In genomic region chr11:15737326-15737725, GRCh38 we compare ENCODE assay signal across 21 cellular contexts.
DNase-seq lines count a peak whose midpoint lies in the region; ATAC-seq and TF ChIP-seq lines count a peak whose summit lies in the region.
"Had no signal": no experiment of that assay in that cellular context is flagged by ENCODE, and none has a peak within 500 bp of the region (broad histone marks: within the 10 kb centered on the region; RNA-seq: fewer than 3 reads in every experiment).

No MANE protein-coding gene starts in this region.

- H3K4me1 ChIP-seq in mesenchymal stem cell (ENCODE audit: control insufficient read depth, insufficient read depth, low read depth, low read length): no peaks in the 10 kb centered on the region
- H3K4me1 ChIP-seq: A549 had no signal

- DNase-seq in ELR (ENCODE audit: low read depth) (peak; percentile 21), RWPE1 (ENCODE audit: low spot score) (peak; percentile 45), epithelial cell of esophagus (ENCODE audit: low read depth) (peak; percentile 50), mesenchymal stem cell (peak; percentile 33), DMS153 (lab: John Stamatoyannopoulos, UW) (no peak)
- no peak for DNase-seq in naive thymus-derived CD8-positive, alpha-beta T cell
- DNase-seq in activated CD4-positive, alpha-beta T cell treated with anti-CD3 and anti-CD28 coated beads, Interleukin-2, amount 50 U/mL, for 1 hour: no peak
- DNase-seq in activated effector memory CD4-positive, alpha-beta T cell treated with Interleukin-2 at 50 U/mL for 16 hours: no peak
- DNase-seq: CD4-positive, CD25-positive, alpha-beta regulatory T cell; COR-L47; NCI-H1092 treated with DMSO at 0.1 percent for 48 hours; NCI-H1436 treated with DMSO at 0.1 percent for 48 hours; NCI-H1930; NCI-H345; NCI-H524; NCI-H774; NK-92 treated with Interleukin-12 subunit alpha and Interleukin-12 subunit beta, amount 100 ng/mL, for 24 hours had no signal

- peaks cover 0 to 1% (median 0%) of the 10 kb centered on the region in 4 donors for H3K4me1 Mint-ChIP-seq in naive thymus-derived CD8-positive, alpha-beta T cell
- H3K4me1 Mint-ChIP-seq: CD4-positive, CD25-positive, alpha-beta regulatory T cell had no signal

- H4K91ac ChIP-seq in mesenchymal stem cell (ENCODE audit: low read length): no peak overlapping the region

- H3K79me1 ChIP-seq in mesenchymal stem cell (replicated peaks; ENCODE audit: low read length, poor library complexity, severe bottlenecking): no peaks in the 10 kb centered on the region

- no peak overlapping the region for H4K8ac ChIP-seq in mesenchymal stem cell (ENCODE audit: low read length)

- H2BK12ac ChIP-seq in mesenchymal stem cell (ENCODE audit: low read length in 2 of 2): no peak overlapping the region

- no peaks in the 10 kb centered on the region for H3K36me3 Mint-ChIP-seq in naive thymus-derived CD8-positive, alpha-beta T cell
- H3K36me3 Mint-ChIP-seq: CD4-positive, CD25-positive, alpha-beta regulatory T cell had no signal

- H3K18ac ChIP-seq in mesenchymal stem cell (ENCODE audit: low read depth in 1 of 2, low read length in 2 of 2): no peak overlapping the region

- no peak overlapping the region for H3K4me2 ChIP-seq in mesenchymal stem cell (ENCODE audit: low read length, poor library complexity, severe bottlenecking)
- H3K4me2 ChIP-seq: A549 had no signal

- H3K27ac ChIP-seq in RWPE1: no peak overlapping the region
- no peak overlapping the region for H3K27ac ChIP-seq in mesenchymal stem cell (ENCODE audit: low read length, poor library complexity, severe bottlenecking)
- H3K27ac ChIP-seq: A549, SJSA1 had no signal

- CTCF ChIA-PET in RWPE1 (lab: Yijun Ruan, JAX): no interaction called here

- no peak overlapping the region for H2BK15ac ChIP-seq in mesenchymal stem cell (ENCODE audit: low read depth, poor library complexity, severe bottlenecking)

- no peaks in the 10 kb centered on the region for H3K36me3 ChIP-seq in mesenchymal stem cell (ENCODE audit: control insufficient read depth in 1 of 2, insufficient read depth in 2 of 2, low read depth in 1 of 2, low read length in 2 of 2)
- H3K36me3 ChIP-seq: SJSA1 had no signal

- no peak overlapping the region for H3K4ac ChIP-seq in mesenchymal stem cell (ENCODE audit: low read depth in 1 of 2, low read length in 2 of 2)

- no peak overlapping the region for H3K27ac Mint-ChIP-seq in naive thymus-derived CD8-positive, alpha-beta T cell
- H3K27ac Mint-ChIP-seq: CD4-positive, CD25-positive, alpha-beta regulatory T cell had no signal

- TF ChIP-seq CTCF in RWPE1 (conservative IDR thresholded peaks at IDR 0.05; ENCODE audit: low read depth) (no peak), epithelial cell of esophagus (IDR thresholded peaks at IDR 0.05; ENCODE audit: insufficient read depth, low read depth, low read length, missing control alignments) (no peak)

- peaks cover 0 to 11% (median 0%) of the 10 kb centered on the region in 9 donors for H3K9me3 Mint-ChIP-seq in naive thymus-derived CD8-positive, alpha-beta T cell

- no peak overlapping the region for H2AK5ac ChIP-seq in mesenchymal stem cell (ENCODE audit: low read length, severe bottlenecking)

- H3K27me3 Mint-ChIP-seq in naive thymus-derived CD8-positive, alpha-beta T cell: peaks cover 3 to 23% (median 5%) of the 10 kb centered on the region in 5 donors
- H3K27me3 Mint-ChIP-seq: CD4-positive, CD25-positive, alpha-beta regulatory T cell had no signal

- no peak for ATAC-seq in naive thymus-derived CD8-positive, alpha-beta T cell
- ATAC-seq: A549, K562, Panc1 had no signal

- H3K9ac ChIP-seq in mesenchymal stem cell (ENCODE audit: low read length): no peak overlapping the region

- H3K14ac ChIP-seq in mesenchymal stem cell (ENCODE audit: low read length in 2 of 2): no peak overlapping the region

- H3K4me3 ChIP-seq in epithelial cell of esophagus (ENCODE audit: low read length) (no peak overlapping the region), mesenchymal stem cell (ENCODE audit: insufficient read depth in 1 of 2, low read depth in 1 of 2, low read length in 2 of 2) (no peak overlapping the region)
- H3K4me3 ChIP-seq: A549, K562, SJSA1 had no signal

- H3K27me3 ChIP-seq in mesenchymal stem cell (ENCODE audit: control insufficient read depth in 1 of 2, insufficient read depth in 1 of 2, low read length in 2 of 2): peaks cover 0 to 22% of the 10 kb centered on the region in 2 experiments
- H3K27me3 ChIP-seq: SJSA1 had no signal

- no peak overlapping the region for H3K23ac ChIP-seq in mesenchymal stem cell (ENCODE audit: low read length in 2 of 2)

- no peak overlapping the region for H2BK5ac ChIP-seq in mesenchymal stem cell (ENCODE audit: low read depth, low read length, poor library complexity, severe bottlenecking)

- no peak overlapping the region for H2BK120ac ChIP-seq in mesenchymal stem cell (ENCODE audit: low read depth, low read length)

- H2AFZ ChIP-seq in mesenchymal stem cell (ENCODE audit: low read depth, low read length): no peak overlapping the region

- no peak overlapping the region for H3K4me3 Mint-ChIP-seq in naive thymus-derived CD8-positive, alpha-beta T cell
- H3K4me3 Mint-ChIP-seq: CD4-positive, CD25-positive, alpha-beta regulatory T cell had no signal

- H3K9me3 ChIP-seq in mesenchymal stem cell (ENCODE audit: control insufficient read depth, low read length): no peaks in the 10 kb centered on the region
- H3K9me3 ChIP-seq: A549, SJSA1 had no signal

- POLR2A ChIA-PET in RWPE1 (lab: Yijun Ruan, JAX; ENCODE audit: low non-redundant PET): no interaction called here
- POLR2A ChIA-PET in naive thymus-derived CD8-positive, alpha-beta T cell (lab: Charles Lee): no interaction called here

Comparison
In these comparisons a context has a peak if more than half of its experiments do, and no peak if none do; other contexts are left out.
1. DNase-seq: peak in ELR (single experiment), RWPE1 (single experiment), epithelial cell of esophagus (single experiment) and mesenchymal stem cell (single experiment); none in naive thymus-derived CD8-positive, alpha-beta T cell (0 of 10), DMS153 (single experiment), activated CD4-positive, alpha-beta T cell treated with anti-CD3 and anti-CD28 coated beads, Interleukin-2, amount 50 U/mL, for 1 hour (single experiment) and activated effector memory CD4-positive, alpha-beta T cell treated with Interleukin-2 at 50 U/mL for 16 hours (single experiment).